ENCODE assay signal across 16 cellular contexts in genomic region chr20:8631271-8631670, GRCh38.
DNase-seq lines count a peak whose midpoint lies in the region; ATAC-seq and TF ChIP-seq lines count a peak whose summit lies in the region.
"Had no signal": no experiment of that assay in that cellular context is flagged by ENCODE, and none has a peak within 500 bp of the region (broad histone marks: within the 10 kb centered on the region; RNA-seq: fewer than 3 reads in every experiment).

No MANE protein-coding gene starts in this region.

- no peak for ATAC-seq in GM18861 (IDR thresholded peaks at IDR 0.05; ENCODE audit: unreplicated experiment)
- no peak for ATAC-seq in GM21723 (IDR thresholded peaks at IDR 0.05; ENCODE audit: unreplicated experiment)
- ATAC-seq: HepG2 had no signal

- TF ChIP-seq CTCF in fibroblast of the aortic adventitia (IDR thresholded peaks at IDR 0.05; ENCODE audit: insufficient read depth, low read length): no peak

- H3K4me3 ChIP-seq in fibroblast of the aortic adventitia (ENCODE audit: low read depth, low read length): no peak overlapping the region
- H3K4me3 ChIP-seq: HAP-1 had no signal

- DNase-seq in RPMI7951 (ENCODE audit: low read depth): peak; percentile 37
- DNase-seq in astrocyte of the hippocampus (ENCODE audit: low read depth, low spot score): peak; percentile 17
- peak; percentile 76 for DNase-seq in fibroblast of the aortic adventitia (ENCODE audit: low read depth)
- no peak for DNase-seq in NAMALWA (ENCODE audit: low spot score)
- DNase-seq in NCI-H2107 treated with DMSO at 0.1 percent for 48 hours (lab: John Stamatoyannopoulos, UW; ENCODE audit: unreplicated experiment): no peak
- DNase-seq: ACHN; BE2C; C1 segment of cervical spinal cord; CD4-positive, CD25-positive, alpha-beta regulatory T cell; CD8-positive, alpha-beta memory T cell; COR-L47; GDM1 had no signal

Comparison
In these comparisons a context has a peak if more than half of its experiments do, and no peak if none do; other contexts are left out.
1. DNase-seq: peak in RPMI7951 (single experiment), astrocyte of the hippocampus (single experiment) and fibroblast of the aortic adventitia (single experiment); none in NAMALWA (single experiment) and NCI-H2107 treated with DMSO at 0.1 percent for 48 hours (single experiment).